ENCODE assay signal across 8 cellular contexts in the genomic region with DNA sequence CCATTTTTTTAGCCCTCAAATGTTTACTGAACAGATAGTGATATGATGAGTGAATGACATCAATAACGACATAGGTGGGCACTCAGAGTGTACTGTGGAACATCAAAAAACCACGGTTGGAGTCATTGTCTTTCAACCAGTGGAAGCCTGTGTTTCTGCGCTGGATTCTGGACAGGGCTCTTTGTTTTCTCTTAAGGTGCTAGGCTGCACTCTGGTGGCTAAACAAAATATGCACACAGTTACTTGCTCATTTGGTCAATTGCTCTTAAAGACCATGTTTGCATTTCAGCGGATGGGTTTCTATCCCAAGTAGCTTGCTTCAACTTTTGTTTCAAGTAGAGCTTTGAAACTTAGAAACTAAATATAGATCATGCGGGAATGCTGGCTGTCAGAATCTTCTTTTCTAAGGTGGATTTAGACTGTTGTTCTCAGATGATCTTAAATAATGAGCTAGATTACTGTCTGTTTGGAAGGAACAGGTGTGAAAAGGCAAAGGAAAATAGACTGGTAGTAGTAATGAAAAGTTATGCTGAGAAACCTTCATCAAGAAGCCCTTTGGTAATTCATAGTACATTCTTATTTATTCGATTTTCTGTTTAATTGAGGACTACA. TPM values are rescaled to one million over a fixed set of nuclear protein-coding genes. Genes with fewer than 3 reads are reported as not detected.
DNase-seq lines count a peak whose midpoint lies in the region; ATAC-seq and TF ChIP-seq lines count a peak whose summit lies in the region.

No MANE protein-coding gene starts in this region.

- no peaks in the 10 kb centered on the region for H3K36me3 Mint-ChIP-seq in activated CD8-positive, alpha-beta T cell treated with anti-CD3 and anti-CD28 coated beads for 36 hours (ENCODE audit: low read depth)
- H3K36me3 Mint-ChIP-seq in neural progenitor cell = peaks cover 35% of the 10 kb centered on the region

- peak; percentile 93 for ATAC-seq in GM21390 (IDR thresholded peaks at IDR 0.05; ENCODE audit: unreplicated experiment)
- peak; percentile 92 for ATAC-seq in activated CD8-positive, alpha-beta T cell treated with anti-CD3 and anti-CD28 coated beads for 36 hours

- H3K4me1 Mint-ChIP-seq in activated CD8-positive, alpha-beta T cell treated with anti-CD3 and anti-CD28 coated beads for 36 hours (ENCODE audit: low read depth) = peaks cover 2% of the 10 kb centered on the region
- H3K4me1 Mint-ChIP-seq in neural progenitor cell = no peaks in the 10 kb centered on the region

- H4K20me1 ChIP-seq in neural progenitor cell (ENCODE audit: low read depth) = no peaks in the 10 kb centered on the region

- no peak overlapping the region for H3K4me3 Mint-ChIP-seq in activated CD8-positive, alpha-beta T cell treated with anti-CD3 and anti-CD28 coated beads for 36 hours
- H3K4me3 Mint-ChIP-seq in neural progenitor cell = no peak overlapping the region

- H3K9me3 ChIP-seq in neural progenitor cell (ENCODE audit: low read depth) = no peaks in the 10 kb centered on the region

- no peaks in the 10 kb centered on the region for H3K79me2 ChIP-seq in neural progenitor cell (ENCODE audit: low read depth)

- CTCF ChIA-PET in activated CD8-positive, alpha-beta T cell treated with anti-CD3 and anti-CD28 coated beads for 36 hours (lab: Charles Lee) = interaction anchor here (0.7 to 1.5 kb wide), 14 partner anchors 9 to 1000 kb away, joined by 3 to 10 read pairs (median 4); no protein-coding TSS in a partner anchor

- H3K9ac ChIP-seq in neural progenitor cell = no peak overlapping the region

- POLR2A ChIA-PET in activated CD8-positive, alpha-beta T cell treated with anti-CD3 and anti-CD28 coated beads for 36 hours (lab: Charles Lee) = no interaction called here

- H3K4me2 ChIP-seq in neural progenitor cell = no peak overlapping the region

- H3K27ac ChIP-seq in HL-60 (replicated peaks) (no peak overlapping the region), neural progenitor cell (no peak overlapping the region)

- no peak overlapping the region for H2AFZ ChIP-seq in neural progenitor cell (replicated peaks)

- peaks cover 1% of the 10 kb centered on the region for H3K27me3 Mint-ChIP-seq in activated CD8-positive, alpha-beta T cell treated with anti-CD3 and anti-CD28 coated beads for 36 hours
- peaks cover 2% of the 10 kb centered on the region for H3K27me3 Mint-ChIP-seq in neural progenitor cell (ENCODE audit: insufficient read depth, low read depth)

- TF ChIP-seq CTCF in HL-60 (IDR thresholded peaks at IDR 0.05; ENCODE audit: insufficient read depth, low read length) (peak; percentile 54), fibroblast of mammary gland (conservative IDR thresholded peaks at IDR 0.05; ENCODE audit: control insufficient read depth, insufficient read depth, low read depth, low read length) (peak; percentile 76), neural progenitor cell (IDR thresholded peaks at IDR 0.05) (peak; percentile 74)
- peak; percentile 74 for TF ChIP-seq CTCF in activated CD8-positive, alpha-beta T cell treated with anti-CD3 and anti-CD28 coated beads for 36 hours (IDR thresholded peaks at IDR 0.05)

- H3K4me1 ChIP-seq in neural progenitor cell = no peaks in the 10 kb centered on the region

- H3K27ac Mint-ChIP-seq in activated CD8-positive, alpha-beta T cell treated with anti-CD3 and anti-CD28 coated beads for 36 hours = no peak overlapping the region
- H3K27ac Mint-ChIP-seq in neural progenitor cell = no peak overlapping the region

- H3F3A ChIP-seq in neural progenitor cell (ENCODE audit: low read depth) = no peaks in the 10 kb centered on the region

- intact Hi-C loops in activated CD8-positive, alpha-beta T cell treated with anti-CD3 and anti-CD28 coated beads for 36 hours (cut with micrococcal nuclease) = loop anchor here (5.0 to 10.0 kb wide), 2 partner anchors 425 to 1053 kb away; no protein-coding TSS in a partner anchor

- DNase-seq in EH (ENCODE audit: low read depth) (peak; percentile 79), HL-60 (ENCODE audit: low read depth in 1 of 2, low spot score in 1 of 2) (peak; percentile 37 to 77), NCI-H82 (lab: John Stamatoyannopoulos, UW) (peak; percentile 91), fibroblast of mammary gland (ENCODE audit: low read depth) (peak; percentile 84), neural progenitor cell (ENCODE audit: low spot score) (peak; percentile 80), GOT3 (lab: John Stamatoyannopoulos, UW) (no peak)
- DNase-seq in activated CD8-positive, alpha-beta T cell treated with anti-CD3 and anti-CD28 coated beads for 36 hours = peak; percentile 72

- H3K4me3 ChIP-seq in HL-60 (replicated peaks; ENCODE audit: insufficient read depth, low read length) = no peak overlapping the region
- H3K4me3 ChIP-seq in fibroblast of mammary gland (ENCODE audit: control insufficient read depth, low read depth, low read length) = no peak overlapping the region
- H3K4me3 ChIP-seq in neural progenitor cell = no peak overlapping the region

- H3K27me3 ChIP-seq in HL-60 (ENCODE audit: insufficient read depth, poor library complexity, severe bottlenecking) = no peaks in the 10 kb centered on the region
- no peaks in the 10 kb centered on the region for H3K27me3 ChIP-seq in neural progenitor cell

- H3K36me3 ChIP-seq in neural progenitor cell = peaks cover 14% of the 10 kb centered on the region

- no peaks in the 10 kb centered on the region for H3K9me3 Mint-ChIP-seq in activated CD8-positive, alpha-beta T cell treated with anti-CD3 and anti-CD28 coated beads for 36 hours
- H3K9me3 Mint-ChIP-seq in neural progenitor cell = no peaks in the 10 kb centered on the region

RNA-seq across cellular contexts. Expression of a gene that starts 48.5 kb away (rescaled TPM):
- not detected for total RNA-seq in activated CD8-positive, alpha-beta T cell treated with anti-CD3 and anti-CD28 coated beads for 36 hours
- total RNA-seq in neural progenitor cell (ENCODE audit: low replicate concordance) = 0.34 TPM in 1 of 2 replicates, not detected in the other
